ENCODE assay signal across 1 cellular context in genomic region chr1:1165485-1165884, GRCh38.
TF ChIP-seq lines count a peak whose summit lies in the region.

No MANE protein-coding gene starts in this region.

TF ChIP-seq in HepG2, 621 proteins besides CTCF, POLR2A, EP300 and RAD21 (continues in another document):
- TF ChIP-seq ZBTB7A (CRISPR knock-in tag; IDR thresholded peaks at IDR 0.05): 0 out of 2 replicates have a peak, but pooled peaks have one; percentile 30
- 0 out of 2 replicates have a peak, but pooled peaks have one; percentile 14 for TF ChIP-seq ZNF446 (CRISPR knock-in tag; IDR thresholded peaks at IDR 0.05)
- peak; percentile 11; the same call in 1 of the 2 replicates for TF ChIP-seq ZNF788 (CRISPR knock-in tag; IDR thresholded peaks at IDR 0.05; ENCODE audit: borderline replicate concordance)
- TF ChIP-seq ZNF205 (CRISPR knock-in tag; IDR thresholded peaks at IDR 0.05): no peak
- no peak for TF ChIP-seq ZSCAN22 (CRISPR knock-in tag; IDR thresholded peaks at IDR 0.05)
- 0 out of 2 replicates have a peak, but pooled peaks have one; percentile 2 for TF ChIP-seq SALL1 (CRISPR knock-in tag; IDR thresholded peaks at IDR 0.05)
- TF ChIP-seq ZKSCAN1 (IDR thresholded peaks at IDR 0.05; ENCODE audit: low read length): no peak
- no peak for TF ChIP-seq ZNF557 (CRISPR knock-in tag; IDR thresholded peaks at IDR 0.05)
- no peak for TF ChIP-seq STAT6 (CRISPR knock-in tag; IDR thresholded peaks at IDR 0.05; ENCODE audit: borderline replicate concordance)
- 0 out of 2 replicates have a peak, but pooled peaks have one; percentile 40 for TF ChIP-seq ZNF224 (CRISPR knock-in tag; IDR thresholded peaks at IDR 0.05)
- TF ChIP-seq MAZ (IDR thresholded peaks at IDR 0.05; ENCODE audit: borderline replicate concordance, low read depth, low read length): no peak
- TF ChIP-seq MAZ (CRISPR knock-in tag; IDR thresholded peaks at IDR 0.05; ENCODE audit: low read depth): 0 out of 2 replicates have a peak, but pooled peaks have one; percentile 13
- no peak for TF ChIP-seq BHLHE40 (IDR thresholded peaks at IDR 0.05; ENCODE audit: low read length)
- 0 out of 4 replicates have a peak, but pooled peaks of 1 of the 2 experiments have one; percentile 11 for TF ChIP-seq KLF16 (CRISPR knock-in tag; IDR thresholded peaks at IDR 0.05)
- peak; percentile 35 for TF ChIP-seq AGO2 (optimal IDR thresholded peaks at IDR 0.05; ENCODE audit: low read depth, low read length)
- TF ChIP-seq ZNF276 (CRISPR knock-in tag; IDR thresholded peaks at IDR 0.05; ENCODE audit: low read depth): 0 out of 2 replicates have a peak, but pooled peaks have one; percentile 36
- no peak for TF ChIP-seq ZNF768 (CRISPR knock-in tag; IDR thresholded peaks at IDR 0.05)
- TF ChIP-seq ZNF670 (CRISPR knock-in tag; IDR thresholded peaks at IDR 0.05; ENCODE audit: borderline replicate concordance): peak; percentile 78; the same call in 1 of the 2 replicates
- peak; percentile 85; the same call in 1 of the 2 replicates for TF ChIP-seq ZBTB8A (CRISPR knock-in tag; IDR thresholded peaks at IDR 0.05; ENCODE audit: borderline replicate concordance, low read depth)
- 0 out of 2 replicates have a peak, but pooled peaks have one; percentile 52 for TF ChIP-seq ARNTL (CRISPR knock-in tag; IDR thresholded peaks at IDR 0.05)
- no peak for TF ChIP-seq ZNF17 (CRISPR knock-in tag; IDR thresholded peaks at IDR 0.05)
- no peak for TF ChIP-seq HMGA1 (CRISPR knock-in tag; conservative IDR thresholded peaks at IDR 0.05)
- no peak for TF ChIP-seq NR0B2 (CRISPR knock-in tag; IDR thresholded peaks at IDR 0.05)
- TF ChIP-seq KAT7 (CRISPR knock-in tag; IDR thresholded peaks at IDR 0.05; ENCODE audit: borderline replicate concordance): no peak
- 0 out of 2 replicates have a peak, but pooled peaks have one; percentile 46 for TF ChIP-seq ETV6 (CRISPR knock-in tag; conservative IDR thresholded peaks at IDR 0.05)
- peak; percentile 77; the same call in 1 of the 2 replicates for TF ChIP-seq HES4 (CRISPR knock-in tag; IDR thresholded peaks at IDR 0.05; ENCODE audit: borderline replicate concordance)
- TF ChIP-seq ZNF337 (CRISPR knock-in tag; IDR thresholded peaks at IDR 0.05; ENCODE audit: borderline replicate concordance, low read depth): no peak
- 0 out of 2 replicates have a peak, but pooled peaks have one; percentile 7 for TF ChIP-seq ZNF333 (CRISPR knock-in tag; IDR thresholded peaks at IDR 0.05; ENCODE audit: borderline replicate concordance)
- TF ChIP-seq ZNF556 (CRISPR knock-in tag; IDR thresholded peaks at IDR 0.05; ENCODE audit: borderline replicate concordance): no peak
- peak; percentile 12; the same call in 1 of the 2 replicates for TF ChIP-seq ELF1 (CRISPR knock-in tag; IDR thresholded peaks at IDR 0.05)
- TF ChIP-seq ZFX (CRISPR knock-in tag; IDR thresholded peaks at IDR 0.05; ENCODE audit: low read depth): peak; percentile 39
- TF ChIP-seq TEAD3 (CRISPR knock-in tag; optimal IDR thresholded peaks at IDR 0.05; ENCODE audit: borderline replicate concordance): peak; percentile 48
- 0 out of 2 replicates have a peak, but pooled peaks have one; percentile 40 for TF ChIP-seq ZNF891 (CRISPR knock-in tag; IDR thresholded peaks at IDR 0.05)
- 0 out of 2 replicates have a peak, but pooled peaks have one; percentile 53 for TF ChIP-seq MEIS1 (CRISPR knock-in tag; IDR thresholded peaks at IDR 0.05; ENCODE audit: borderline replicate concordance)
- 0 out of 2 replicates have a peak, but pooled peaks have one; percentile 36 for TF ChIP-seq ZNF343 (CRISPR knock-in tag; IDR thresholded peaks at IDR 0.05)
- TF ChIP-seq ELF3 (CRISPR knock-in tag; IDR thresholded peaks at IDR 0.05): 0 out of 2 replicates have a peak, but pooled peaks have one; percentile 30
- TF ChIP-seq ZNF234 (CRISPR knock-in tag; conservative IDR thresholded peaks at IDR 0.05): no peak
- no peak for TF ChIP-seq SALL2 (CRISPR knock-in tag; IDR thresholded peaks at IDR 0.05)
- peak; percentile 35; the same call in 1 of the 2 replicates for TF ChIP-seq ZNF335 (CRISPR knock-in tag; IDR thresholded peaks at IDR 0.05)
- TF ChIP-seq TMF1 (CRISPR knock-in tag; IDR thresholded peaks at IDR 0.05; ENCODE audit: low read depth): peak; percentile 10; the same call in 1 of the 2 replicates
- TF ChIP-seq CENPT (CRISPR knock-in tag; IDR thresholded peaks at IDR 0.05; ENCODE audit: low read depth): no peak
- 0 out of 2 replicates have a peak, but pooled peaks have one; percentile 38 for TF ChIP-seq ZNF383 (CRISPR knock-in tag; IDR thresholded peaks at IDR 0.05; ENCODE audit: borderline replicate concordance)
- TF ChIP-seq ESRRA (CRISPR knock-in tag; IDR thresholded peaks at IDR 0.05; ENCODE audit: low read depth): 0 out of 2 replicates have a peak, but pooled peaks have one; percentile 29
- peak; percentile 11 for TF ChIP-seq RBM39 (IDR thresholded peaks at IDR 0.05; ENCODE audit: low read depth, low read length, poor library complexity, severe bottlenecking)
- TF ChIP-seq KLF13 (CRISPR knock-in tag; IDR thresholded peaks at IDR 0.05): no peak
- TF ChIP-seq NRL (CRISPR knock-in tag; IDR thresholded peaks at IDR 0.05; ENCODE audit: borderline replicate concordance): 0 out of 2 replicates have a peak, but pooled peaks have one; percentile 14
- peak; percentile 28; the same call in 1 of the 2 replicates for TF ChIP-seq KMT2A (CRISPR knock-in tag; IDR thresholded peaks at IDR 0.05)
- no peak for TF ChIP-seq ZBTB39 (CRISPR knock-in tag; IDR thresholded peaks at IDR 0.05)
- peak; percentile 69 for TF ChIP-seq USF2 (IDR thresholded peaks at IDR 0.05; ENCODE audit: low read depth, low read length)
- TF ChIP-seq USF2 (CRISPR knock-in tag; IDR thresholded peaks at IDR 0.05; ENCODE audit: borderline replicate concordance): peak; percentile 78; the same call in 1 of the 2 replicates
- TF ChIP-seq HNF1B (CRISPR knock-in tag; IDR thresholded peaks at IDR 0.05): no peak
- peak; percentile 26; the same call in 1 of the 2 replicates for TF ChIP-seq ZNF678 (CRISPR knock-in tag; IDR thresholded peaks at IDR 0.05)
- no peak for TF ChIP-seq GLMP (CRISPR knock-in tag; IDR thresholded peaks at IDR 0.05; ENCODE audit: borderline replicate concordance)
- no peak for TF ChIP-seq ZNF766 (CRISPR knock-in tag; IDR thresholded peaks at IDR 0.05; ENCODE audit: borderline replicate concordance)
- TF ChIP-seq ZFP82 (CRISPR knock-in tag; IDR thresholded peaks at IDR 0.05; ENCODE audit: borderline replicate concordance): peak; percentile 35; the same call in 1 of the 2 replicates
